20 cellular contexts compared by ENCODE assay signal in genomic region chr4:142781114-142781513, GRCh38.
DNase-seq lines count a peak whose midpoint lies in the region; ATAC-seq, FAIRE-seq and TF ChIP-seq lines count a peak whose summit lies in the region.
"Had no signal": no experiment of that assay in that cellular context is flagged by ENCODE, and none has a peak within 500 bp of the region (broad histone marks: within the 10 kb centered on the region; RNA-seq: fewer than 3 reads in every experiment).

No MANE protein-coding gene starts in this region.

- H3K9me3 Mint-ChIP-seq in astrocyte (ENCODE audit: unreplicated experiment) = peaks cover 4% of the 10 kb centered on the region

- H3K4me2 ChIP-seq in astrocyte (ENCODE audit: low read length) = no peak overlapping the region

- ATAC-seq in HG03025 (IDR thresholded peaks at IDR 0.05; ENCODE audit: low FRiP score, unreplicated experiment) = no peak
- ATAC-seq in HG02885 (IDR thresholded peaks at IDR 0.05; ENCODE audit: poor library complexity, unreplicated experiment) = no peak

- no peak for TF ChIP-seq CTCF in astrocyte (IDR thresholded peaks at IDR 0.05; ENCODE audit: insufficient read depth, low read depth, low read length)

- H3K27me3 Mint-ChIP-seq in astrocyte (ENCODE audit: low read depth, unreplicated experiment) = no peaks in the 10 kb centered on the region
- H3K27me3 Mint-ChIP-seq: CD4-positive, CD25-positive, alpha-beta regulatory T cell had no signal

- no peaks in the 10 kb centered on the region for H3K36me3 ChIP-seq in astrocyte (ENCODE audit: insufficient read depth, low read length)

- no peak overlapping the region for H3K27ac Mint-ChIP-seq in astrocyte (ENCODE audit: unreplicated experiment)
- H3K27ac Mint-ChIP-seq: CD4-positive, CD25-positive, alpha-beta regulatory T cell had no signal

- no peak overlapping the region for H3K9ac ChIP-seq in astrocyte (ENCODE audit: low read length)

- H4K20me1 ChIP-seq in astrocyte (ENCODE audit: insufficient read depth, low read length) = no peaks in the 10 kb centered on the region

- H3K4me3 Mint-ChIP-seq in astrocyte (ENCODE audit: unreplicated experiment) = no peak overlapping the region
- H3K4me3 Mint-ChIP-seq: CD4-positive, CD25-positive, alpha-beta regulatory T cell had no signal

- DNase-seq in ELR (ENCODE audit: low read depth) (peak; percentile 19), HTR-8/SVneo (ENCODE audit: insufficient read length, low spot score) (peak; percentile 5), astrocyte (ENCODE audit: low read depth) (peak; percentile 23), islet precursor cell (peak; percentile 50), activated gamma-delta T cell treated with Interleukin-2 at 50 U/mL for 16 hours (no peak)
- DNase-seq: Caco-2; CD4-positive, CD25-positive, alpha-beta regulatory T cell; GF-D8; GOT3; NCI-H1048; NCI-H146; NCI-H2081 treated with DMSO at 0.1 percent for 48 hours; NCI-H345; NCI-H526 treated with DMSO at 0.1 percent for 48 hours; NK-92 treated with Interleukin-12 subunit alpha and Interleukin-12 subunit beta, amount 100 ng/mL, for 24 hours; RPMI8226; SIG-M5 had no signal

- no peaks in the 10 kb centered on the region for H3K36me3 Mint-ChIP-seq in astrocyte (ENCODE audit: low read depth, unreplicated experiment)

- H3K4me3 ChIP-seq in astrocyte (ENCODE audit: insufficient read depth, low read depth, low read length) = no peak overlapping the region

- H2AFZ ChIP-seq in astrocyte (ENCODE audit: low read depth, low read length) = no peak overlapping the region

- no peaks in the 10 kb centered on the region for H3K79me2 ChIP-seq in astrocyte (ENCODE audit: insufficient read depth, low read length)

- FAIRE-seq in HTR-8/SVneo (lab: Jason Lieb, UNC) (peak; percentile 74), astrocyte (lab: Jason Lieb, UNC) (no peak)
- FAIRE-seq: GM12891 had no signal

- peaks cover 3% of the 10 kb centered on the region for H3K4me1 ChIP-seq in astrocyte (ENCODE audit: insufficient read depth, low read length)
- H3K4me1 ChIP-seq: Caco-2 had no signal

- no peaks in the 10 kb centered on the region for H3K27me3 ChIP-seq in astrocyte (ENCODE audit: insufficient read depth, low read length)

- no peak overlapping the region for H3K27ac ChIP-seq in astrocyte (ENCODE audit: low read depth, low read length)

- no peaks in the 10 kb centered on the region for H3K4me1 Mint-ChIP-seq in astrocyte (ENCODE audit: low read depth, unreplicated experiment)

- H3K9me3 ChIP-seq in astrocyte (ENCODE audit: insufficient read depth, low read depth, low read length) = no peaks in the 10 kb centered on the region
- H3K9me3 ChIP-seq: Caco-2 had no signal
